ENCODE assay signal across 11 cellular contexts in genomic region chr2:74001121-74001520, GRCh38. TPM values are rescaled to one million over a fixed set of nuclear protein-coding genes. Genes with fewer than 3 reads are reported as not detected.
DNase-seq lines count a peak whose midpoint lies in the region; ATAC-seq and TF ChIP-seq lines count a peak whose summit lies in the region.
"Had no signal": no experiment of that assay in that cellular context is flagged by ENCODE, and none has a peak within 500 bp of the region (broad histone marks: within the 10 kb centered on the region; RNA-seq: fewer than 3 reads in every experiment).

No MANE protein-coding gene starts in this region.

- H4K20me1 ChIP-seq in GM23248 (ENCODE audit: insufficient read depth) = no peaks in the 10 kb centered on the region

- no peaks in the 10 kb centered on the region for H3K9me2 ChIP-seq in GM23248 (ENCODE audit: insufficient read depth)

- peaks cover 22% of the 10 kb centered on the region for H3K79me2 ChIP-seq in GM23248 (ENCODE audit: insufficient read depth)

- H3K27me3 ChIP-seq in GM23248 (replicated peaks; ENCODE audit: insufficient read depth) = no peaks in the 10 kb centered on the region
- no peaks in the 10 kb centered on the region for H3K27me3 ChIP-seq in naive thymus-derived CD4-positive, alpha-beta T cell (ENCODE audit: control insufficient read depth in 2 of 2, insufficient read depth in 2 of 2, low read length in 2 of 2)
- H3K27me3 ChIP-seq: esophagus squamous epithelium had no signal

- in situ Hi-C loops in GM23248 (cut with MboI) = no loop called here

- H3K27me3 Mint-ChIP-seq in activated T-helper 2 cell treated with anti-CD3 and anti-CD28 coated beads, Interferon-gamma antibody, Interleukin-2, Interleukin-4, amounts not matched to agents 10 μg/mL and 5 μg/mL and 100 μg/mL, durations not matched to agents 14 hours and 24 hours and 36 hours (ENCODE audit: low read depth) = no peaks in the 10 kb centered on the region
- no peaks in the 10 kb centered on the region for H3K27me3 Mint-ChIP-seq in naive thymus-derived CD4-positive, alpha-beta T cell

- no peaks in the 10 kb centered on the region for H3K9me3 Mint-ChIP-seq in activated T-helper 2 cell treated with anti-CD3 and anti-CD28 coated beads, Interferon-gamma antibody, Interleukin-2, Interleukin-4, amounts not matched to agents 10 μg/mL and 5 μg/mL and 100 μg/mL, durations not matched to agents 14 hours and 24 hours and 36 hours
- H3K9me3 Mint-ChIP-seq in naive thymus-derived CD4-positive, alpha-beta T cell = no peaks in the 10 kb centered on the region

- H3K4me3 Mint-ChIP-seq in activated T-helper 2 cell treated with anti-CD3 and anti-CD28 coated beads, Interferon-gamma antibody, Interleukin-2, Interleukin-4, amounts not matched to agents 10 μg/mL and 5 μg/mL and 100 μg/mL, durations not matched to agents 14 hours and 24 hours and 36 hours (ENCODE audit: low read depth) = peak overlapping the region; percentile 64
- H3K4me3 Mint-ChIP-seq in naive thymus-derived CD4-positive, alpha-beta T cell = peak overlapping the region; percentile 62 to 95 (median 87)

- H2AFZ ChIP-seq in GM23248 = no peak overlapping the region

- POLR2A ChIA-PET in naive thymus-derived CD4-positive, alpha-beta T cell (lab: Charles Lee) = interaction anchor here (0.6 to 3.0 kb wide), 2 partner anchors 14 to 224 kb away, joined by 4 to 15 read pairs; no protein-coding TSS in a partner anchor

- no peak for TF ChIP-seq CTCF in C4-2B (conservative IDR thresholded peaks at IDR 0.05)

- WGBS in GM23248 (ENCODE audit: low coverage in 1 of 2, low lambda C conversion rate in 2 of 2, missing lambda C conversion rate in 2 of 2), 2 experiments = 59 to 63% methylated on average over 4 of the region's 4 CpGs

- H3K36me3 Mint-ChIP-seq in activated T-helper 2 cell treated with anti-CD3 and anti-CD28 coated beads, Interferon-gamma antibody, Interleukin-2, Interleukin-4, amounts not matched to agents 10 μg/mL and 5 μg/mL and 100 μg/mL, durations not matched to agents 14 hours and 24 hours and 36 hours (ENCODE audit: low read depth) = peaks cover 12% of the 10 kb centered on the region
- H3K36me3 Mint-ChIP-seq in naive thymus-derived CD4-positive, alpha-beta T cell = peaks cover 0 to 12% (median 3%) of the 10 kb centered on the region in 5 donors

- H3K9ac ChIP-seq in GM23248 = no peak overlapping the region

- peaks cover 26% of the 10 kb centered on the region for H3K4me1 ChIP-seq in GM23248 (ENCODE audit: insufficient read depth)
- peaks cover 9 to 41% of the 10 kb centered on the region in 2 donors for H3K4me1 ChIP-seq in naive thymus-derived CD4-positive, alpha-beta T cell (ENCODE audit: control insufficient read depth in 2 of 2, insufficient read depth in 2 of 2, low read length in 2 of 2)

- DNase-seq in GM23248 (peak; percentile 39), NCI-H2171 treated with DMSO at 0.1 percent for 48 hours (lab: John Stamatoyannopoulos, UW) (no peak), NCI-H1417 treated with DMSO at 0.1 percent for 48 hours (lab: John Stamatoyannopoulos, UW) (no peak), AG08396 (ENCODE audit: low spot score) (no peak), SIG-M5 treated with dmso at 0.1 percent for 504 hours (lab: John Stamatoyannopoulos, UW; ENCODE audit: unreplicated experiment) (no peak)
- DNase-seq in activated T-helper 2 cell treated with anti-CD3 and anti-CD28 coated beads, Interferon-gamma antibody, Interleukin-2, Interleukin-4, amounts not matched to agents 10 μg/mL and 5 μg/mL and 100 μg/mL, durations not matched to agents 14 hours and 24 hours and 36 hours (ENCODE audit: low spot score) = no peak
- no peak for DNase-seq in naive thymus-derived CD4-positive, alpha-beta T cell
- DNase-seq: esophagus squamous epithelium, nucleus accumbens, SIG-M5 had no signal

- ATAC-seq in naive thymus-derived CD4-positive, alpha-beta T cell = no peak

- CTCF ChIA-PET in naive thymus-derived CD4-positive, alpha-beta T cell (lab: Charles Lee) = interaction anchor here (0.6 to 1.5 kb wide), 5 partner anchors 14 to 103 kb away, joined by 3 to 4 read pairs (median 3); no protein-coding TSS in a partner anchor

- H3K27ac Mint-ChIP-seq in activated T-helper 2 cell treated with anti-CD3 and anti-CD28 coated beads, Interferon-gamma antibody, Interleukin-2, Interleukin-4, amounts not matched to agents 10 μg/mL and 5 μg/mL and 100 μg/mL, durations not matched to agents 14 hours and 24 hours and 36 hours = peak overlapping the region; percentile 53
- peak overlapping the region in 8 of 9 donors; percentile 6 to 93 (median 86) for H3K27ac Mint-ChIP-seq in naive thymus-derived CD4-positive, alpha-beta T cell

- H3K4me2 ChIP-seq in GM23248 (ENCODE audit: unreplicated experiment) = no peak overlapping the region

- no peaks in the 10 kb centered on the region for H3K9me3 ChIP-seq in GM23248 (ENCODE audit: low read depth)
- H3K9me3 ChIP-seq in naive thymus-derived CD4-positive, alpha-beta T cell (ENCODE audit: control insufficient read depth in 2 of 3, low read length in 3 of 3) = no peaks in the 10 kb centered on the region
- H3K9me3 ChIP-seq: esophagus squamous epithelium had no signal

- peaks cover 73% of the 10 kb centered on the region for H3K4me1 Mint-ChIP-seq in activated T-helper 2 cell treated with anti-CD3 and anti-CD28 coated beads, Interferon-gamma antibody, Interleukin-2, Interleukin-4, amounts not matched to agents 10 μg/mL and 5 μg/mL and 100 μg/mL, durations not matched to agents 14 hours and 24 hours and 36 hours (ENCODE audit: low read depth)
- peaks cover 61 to 92% (median 80%) of the 10 kb centered on the region in 7 donors for H3K4me1 Mint-ChIP-seq in naive thymus-derived CD4-positive, alpha-beta T cell

- H3K27ac ChIP-seq in C4-2B (peak overlapping the region; percentile 3; the same call in 1 of the 2 replicates), GM23248 (no peak overlapping the region)
- peak overlapping the region; percentile 64 for H3K27ac ChIP-seq in naive thymus-derived CD4-positive, alpha-beta T cell (ENCODE audit: low read depth, low read length)

- intact Hi-C loops in activated T-helper 2 cell treated with anti-CD3 and anti-CD28 coated beads, Interferon-gamma antibody, Interleukin-2, Interleukin-4, amounts not matched to agents 10 μg/mL and 5 μg/mL and 100 μg/mL, durations not matched to agents 14 hours and 24 hours and 36 hours (cut with micrococcal nuclease) = loop anchor here (2.0 to 5.0 kb wide), 3 partner anchors 14 to 169 kb away; no protein-coding TSS in a partner anchor
- intact Hi-C loops in naive thymus-derived CD4-positive, alpha-beta T cell (cut with micrococcal nuclease) = no loop called here

- no peak overlapping the region for H3K4me3 ChIP-seq in GM23248
- H3K4me3 ChIP-seq in naive thymus-derived CD4-positive, alpha-beta T cell (ENCODE audit: low read length) = no peak overlapping the region

- H3K36me3 ChIP-seq in GM23248 (ENCODE audit: low read depth) = no peaks in the 10 kb centered on the region
- peaks cover 0 to 10% (median 0%) of the 10 kb centered on the region in 3 experiments for H3K36me3 ChIP-seq in naive thymus-derived CD4-positive, alpha-beta T cell (ENCODE audit: control insufficient read depth in 2 of 3, insufficient read depth in 3 of 3, low read length in 3 of 3)

- peaks cover 13% of the 10 kb centered on the region; the same call in 1 of the 2 replicates for H3F3A ChIP-seq in GM23248 (ENCODE audit: insufficient read depth)

RNA-seq across cellular contexts. Expression of gene TET3, which starts 16.4 kb away (rescaled TPM):
- 2.9 and 4.3 TPM in 2 replicates for total RNA-seq in GM23248 (2014; rRNA removed; shearing (Covaris generic))
- 1.3 TPM in 2 replicates for polyA plus RNA-seq in GM23248 (2016; fragmentation: Nextera tagmentation; extraction: Ambion mirVana)
- total RNA-seq in activated T-helper 2 cell treated with anti-CD3 and anti-CD28 coated beads, Interferon-gamma antibody, Interleukin-2, Interleukin-4, amounts not matched to agents 10 μg/mL and 5 μg/mL and 100 μg/mL, durations not matched to agents 14 hours and 24 hours and 36 hours = 23.5 and 23.6 TPM in 2 replicates
- total RNA-seq in naive thymus-derived CD4-positive, alpha-beta T cell = 10 to 100 TPM; 19.1 to 38.6 (median 28.6) TPM
- 1 to 10 TPM in 1 of 2 donors, under 1 TPM in 1; 0.77 to 1.1 TPM for polyA plus RNA-seq in naive thymus-derived CD4-positive, alpha-beta T cell
